In genomic region chr1:158398818-158399502, GRCh38 we compare ENCODE assay signal across 37 cellular contexts. TPM values are rescaled to one million over a fixed set of nuclear protein-coding genes. Genes with fewer than 3 reads are reported as not detected.
"Had no signal": no experiment of that assay in that cellular context is flagged by ENCODE, and none has a peak within 500 bp of the region (broad histone marks: within the 10 kb centered on the region; RNA-seq: fewer than 3 reads in every experiment).

OR10T2 (minus strand) TSS chr1:158399466; CDS start chr1:158399466, 0 bp downstream.

- H3K9me3 ChIP-seq: body of pancreas, esophagus muscularis mucosa, heart left ventricle, pancreas, prostate gland, transverse colon had no signal

- DNase-seq: activated CD4-positive, alpha-beta T cell treated with anti-CD3 and anti-CD28 coated beads, Interleukin-2, amount 50 U/mL, for 1 hour; activated gamma-delta T cell treated with Interleukin-2 at 50 U/mL for 16 hours; activated naive CD4-positive, alpha-beta T cell treated with anti-CD3 and anti-CD28 coated beads, Interleukin-2, amount 50 U/mL, for 16 hours; activated T-cell treated with anti-CD3 and anti-CD28 coated beads, Interleukin-2, amount 50 U/mL, for 1 hour; aorta; body of pancreas; dermis blood vessel endothelial cell; effector CD4-positive, alpha-beta T cell; foreskin keratinocyte; heart left ventricle; hypothalamus; immature natural killer cell; kidney; left colon; mammary epithelial cell; naive thymus-derived CD4-positive, alpha-beta T cell; nucleus accumbens; pancreas; retina; stimulated activated CD4-positive, alpha-beta T cell treated with anti-CD3 and anti-CD28 coated beads, Interleukin-1b, Interleukin-23, amount 100 ng/mL, for 48 hours; stimulated activated CD4-positive, alpha-beta T cell treated with anti-CD3 and anti-CD28 coated beads, Interleukin-4, amount 100 ng/mL, for 4 hours; stimulated activated CD8-positive, alpha-beta memory T cell treated with anti-CD3 and anti-CD28 coated beads, Interleukin-4, amount 100 ng/mL, for 48 hours; stimulated activated naive B cell treated with anti-CD40 and anti-IgM and Interleukin-4, amounts not matched to agents 10 μg/mL and 1 μg/mL and 100 μg/mL, for 72 hours; transverse colon had no signal

- H3K27ac ChIP-seq: body of pancreas, esophagus muscularis mucosa, foreskin keratinocyte, heart left ventricle, pancreas, prostate gland, transverse colon had no signal

- H3K27me3 ChIP-seq: body of pancreas, esophagus muscularis mucosa, foreskin keratinocyte, heart left ventricle, transverse colon had no signal

- H3K4me3 Mint-ChIP-seq: activated T-helper 17 cell treated with anti-CD3 and anti-CD28 coated beads, Interleukin-2, amount 50 U/mL, for 72 hours; immature natural killer cell; mesothelial cell of epicardium; stimulated activated naive B cell treated with anti-CD40 and anti-IgM and Interleukin-4, amounts not matched to agents 10 μg/mL and 1 μg/mL and 100 μg/mL, for 72 hours; WTC11 had no signal

- H3K9me3 Mint-ChIP-seq: activated T-helper 17 cell treated with anti-CD3 and anti-CD28 coated beads, Interleukin-2, amount 50 U/mL, for 72 hours; immature natural killer cell; mesothelial cell of epicardium; stimulated activated naive B cell treated with anti-CD40 and anti-IgM and Interleukin-4, amounts not matched to agents 10 μg/mL and 1 μg/mL and 100 μg/mL, for 72 hours; WTC11 had no signal

- FAIRE-seq: colon, kidney, pancreas, urothelium cell line had no signal

- H3K4me1 ChIP-seq: body of pancreas, esophagus muscularis mucosa, foreskin keratinocyte, heart left ventricle, pancreas, prostate gland, transverse colon had no signal

- H3K27ac Mint-ChIP-seq: activated T-helper 17 cell treated with anti-CD3 and anti-CD28 coated beads, Interleukin-2, amount 50 U/mL, for 72 hours; immature natural killer cell; mesothelial cell of epicardium; naive thymus-derived CD4-positive, alpha-beta T cell; stimulated activated naive B cell treated with anti-CD40 and anti-IgM and Interleukin-4, amounts not matched to agents 10 μg/mL and 1 μg/mL and 100 μg/mL, for 72 hours; WTC11 had no signal

- H3K4me1 Mint-ChIP-seq: activated T-helper 17 cell treated with anti-CD3 and anti-CD28 coated beads, Interleukin-2, amount 50 U/mL, for 72 hours; mesothelial cell of epicardium had no signal

- H3K36me3 Mint-ChIP-seq: immature natural killer cell; mesothelial cell of epicardium; naive thymus-derived CD4-positive, alpha-beta T cell; stimulated activated naive B cell treated with anti-CD40 and anti-IgM and Interleukin-4, amounts not matched to agents 10 μg/mL and 1 μg/mL and 100 μg/mL, for 72 hours; WTC11 had no signal

- H3K4me2 ChIP-seq: smooth muscle cell had no signal

- H3K27me3 Mint-ChIP-seq: stimulated activated naive B cell treated with anti-CD40 and anti-IgM and Interleukin-4, amounts not matched to agents 10 μg/mL and 1 μg/mL and 100 μg/mL, for 72 hours had no signal

- ATAC-seq: activated T-helper 17 cell treated with anti-CD3 and anti-CD28 coated beads, Interleukin-2, amount 50 U/mL, for 72 hours; body of pancreas; foreskin keratinocyte; heart left ventricle; left colon; naive thymus-derived CD4-positive, alpha-beta T cell; pancreas; sciatic nerve; stimulated activated naive B cell treated with anti-CD40 and anti-IgM and Interleukin-4, amounts not matched to agents 10 μg/mL and 1 μg/mL and 100 μg/mL, for 72 hours; WTC11 had no signal

- H3K36me3 ChIP-seq: esophagus muscularis mucosa, heart left ventricle, pancreas, prostate gland, transverse colon had no signal

- H3K4me3 ChIP-seq: body of pancreas, esophagus muscularis mucosa, heart left ventricle, pancreas, prostate gland, smooth muscle cell, transverse colon had no signal

RNA-seq across cellular contexts. Expression of gene OR10T2, which starts in this region (rescaled TPM):
- total RNA-seq: activated T-helper 17 cell treated with anti-CD3 and anti-CD28 coated beads, Interleukin-2, amount 50 U/mL, for 72 hours; aorta; body of pancreas; dermis blood vessel endothelial cell; esophagus muscularis mucosa; foreskin keratinocyte; heart left ventricle; kidney; left colon; liver; mammary epithelial cell; mesothelial cell of epicardium; naive thymus-derived CD4-positive, alpha-beta T cell; pancreas; prostate gland; sciatic nerve; smooth muscle cell; temporal lobe; transverse colon; WTC11 had no signal
- polyA plus RNA-seq: adipose tissue; aorta; foreskin keratinocyte; heart left ventricle; immature natural killer cell; liver; mammary epithelial cell; naive thymus-derived CD4-positive, alpha-beta T cell; neural cell; pancreas; smooth muscle cell had no signal
